Comparison of ENCODE assay signal across 14 cellular contexts in genomic region chr10:50332108-50332846, GRCh38.
DNase-seq lines count a peak whose midpoint lies in the region; ATAC-seq, FAIRE-seq and TF ChIP-seq lines count a peak whose summit lies in the region.
"Had no signal": no experiment of that assay in that cellular context is flagged by ENCODE, and none has a peak within 500 bp of the region (broad histone marks: within the 10 kb centered on the region; RNA-seq: fewer than 3 reads in every experiment).

No MANE protein-coding gene starts in this region.

- ATAC-seq in HepG2 (peak; percentile 74), right lobe of liver (no peak), T-helper 17 cell (no peak), left ventricle myocardium superior (peak; percentile 71)
- ATAC-seq: A549, GM12878 had no signal

- H3K4me3 Mint-ChIP-seq in T-helper 17 cell = no peak overlapping the region

- TF ChIP-seq RAD21 in HepG2 (CRISPR knock-in tag; IDR thresholded peaks at IDR 0.05) = no peak

- POLR2A ChIA-PET in HepG2 (lab: Yijun Ruan, JAX) = no interaction called here

- 90% methylated on average over 3 of the region's 3 CpGs for WGBS in HepG2 (ENCODE audit: low lambda C conversion rate)
- WGBS in right lobe of liver (ENCODE audit: insufficient coverage, low coverage, low lambda C conversion rate, missing lambda C conversion rate) = 97% methylated on average over 3 of the region's 3 CpGs

- no peak for FAIRE-seq in HepG2 (lab: Jason Lieb, UNC)
- FAIRE-seq: A549, GM12878, GM18507 had no signal

- TF ChIP-seq CTCF in HepG2 (CRISPR knock-in tag; IDR thresholded peaks at IDR 0.05) = no peak
- TF ChIP-seq CTCF in right lobe of liver (IDR thresholded peaks at IDR 0.05) = no peak

- in situ Hi-C loops in HepG2 (cut with HindIII; ENCODE audit: extremely low pct_ligation_motif_present, low pct_unique_long_range_greater_than_20kb) = no loop called here

- peak overlapping the region; percentile 66 for H3K27ac Mint-ChIP-seq in T-helper 17 cell

- no peak overlapping the region for H3K4me2 ChIP-seq in HepG2 (ENCODE audit: low read depth, low read length)
- H3K4me2 ChIP-seq: A549 had no signal

- H3K9me3 ChIP-seq in HepG2 (ENCODE audit: low read length) (no peaks in the 10 kb centered on the region), right lobe of liver (no peaks in the 10 kb centered on the region), T-helper 17 cell (ENCODE audit: control insufficient read depth, low read length, poor library complexity, severe bottlenecking) (no peaks in the 10 kb centered on the region)
- H3K9me3 ChIP-seq: A549 had no signal

- CTCF ChIA-PET in HepG2 (lab: Yijun Ruan, JAX; ENCODE audit: low intra/inter-chr PET ratio, low total read pairs) = no interaction called here

- intact Hi-C loops in HepG2 (cut with micrococcal nuclease; ENCODE audit: unreplicated experiment) (no loop called here), right lobe of liver (cut with DNase I) (no loop called here), left ventricle myocardium superior (cut with micrococcal nuclease) (no loop called here)

- H3K27me3 ChIP-seq in HepG2 (ENCODE audit: control insufficient read depth in 1 of 2, insufficient read depth in 2 of 2, low read length in 2 of 2) = no peaks in the 10 kb centered on the region
- no peaks in the 10 kb centered on the region for H3K27me3 ChIP-seq in right lobe of liver

- peaks cover 26% of the 10 kb centered on the region for H3K4me1 Mint-ChIP-seq in T-helper 17 cell

- no peaks in the 10 kb centered on the region for H3K27me3 Mint-ChIP-seq in T-helper 17 cell

- peaks cover 4% of the 10 kb centered on the region for H3K36me3 Mint-ChIP-seq in T-helper 17 cell (ENCODE audit: low read depth)

- TF ChIP-seq EP300 in HepG2 (IDR thresholded peaks at IDR 0.05; ENCODE audit: low read depth in 2 of 2, low read length in 2 of 2) = no peak
- TF ChIP-seq EP300 in HepG2 (CRISPR knock-in tag; IDR thresholded peaks at IDR 0.05; ENCODE audit: borderline replicate concordance) = no peak

- H3K9ac ChIP-seq in HepG2 (ENCODE audit: insufficient read depth, low read depth, low read length) = no peak overlapping the region
- H3K9ac ChIP-seq: GM23248 had no signal

- TF ChIP-seq POLR2A in HepG2 (IDR thresholded peaks at IDR 0.05; ENCODE audit: insufficient read depth in 1 of 2, low read depth in 2 of 2, low read length in 2 of 2) (no peak), right lobe of liver (IDR thresholded peaks at IDR 0.05) (no peak)

- H3K79me2 ChIP-seq in HepG2 (ENCODE audit: insufficient read depth, low read length) = no peaks in the 10 kb centered on the region

- H4K20me1 ChIP-seq in HepG2 (ENCODE audit: insufficient read depth, low read length) = no peaks in the 10 kb centered on the region

- H3K36me3 ChIP-seq in HepG2 (replicated peaks in 1 of 2; ENCODE audit: control insufficient read depth in 1 of 2, insufficient read depth in 2 of 2, low read length in 2 of 2) (no peaks in the 10 kb centered on the region; a peak in 1 of 5 replicates), right lobe of liver (peaks cover 0 to 4% (median 0%) of the 10 kb centered on the region in 4 donors)

- no peaks in the 10 kb centered on the region for H3K4me1 ChIP-seq in HepG2 (ENCODE audit: insufficient read depth, low read length)
- H3K4me1 ChIP-seq in right lobe of liver = no peaks in the 10 kb centered on the region

- H2AFZ ChIP-seq in HepG2 (ENCODE audit: low read length) = no peak overlapping the region
- H2AFZ ChIP-seq: GM23248 had no signal

- H3K4me3 ChIP-seq in HepG2 (replicated peaks in 1 of 3; ENCODE audit: insufficient read depth in 1 of 3, low read depth in 2 of 3, low read length in 3 of 3) (no peak overlapping the region), right lobe of liver (no peak overlapping the region)
- H3K4me3 ChIP-seq: A549, GM12878, GM23248 had no signal

- no peak overlapping the region for H3K27ac ChIP-seq in HepG2 (ENCODE audit: extremely low read length, insufficient read depth, low read length)
- H3K27ac ChIP-seq in right lobe of liver = no peak overlapping the region
- H3K27ac ChIP-seq: A549, GM23248, HL-60 had no signal

- BruUV-seq in HepG2 (replicated peaks; lab: Mats Ljungman, UMichigan) = no TSS peak

- DNase-seq in HepG2 (ENCODE audit: low spot score) (no peak), right lobe of liver (no peak), T-helper 17 cell (no peak), left ventricle myocardium superior (no peak), COLO829 (ENCODE audit: low spot score) (no peak), superior temporal gyrus (ENCODE audit: extremely low spot score) (no peak)
- no peak for DNase-seq in stimulated activated CD4-positive, alpha-beta T cell treated with anti-CD3 and anti-CD28 coated beads, Interleukin-4, amount 100 ng/mL, for 1 hour
- DNase-seq: DMS79, GM23248, H7 had no signal

TF ChIP-seq in HepG2, 621 proteins besides CTCF, POLR2A, EP300 and RAD21 (continues in another document):
- TF ChIP-seq ZBTB26 (CRISPR knock-in tag; IDR thresholded peaks at IDR 0.05; ENCODE audit: borderline replicate concordance) = no peak
- no peak for TF ChIP-seq YY1 (IDR thresholded peaks at IDR 0.05; ENCODE audit: insufficient read depth, insufficient replicate concordance, low read depth, low read length)
- TF ChIP-seq ATM (IDR thresholded peaks at IDR 0.05; ENCODE audit: borderline replicate concordance) = no peak
- no peak for TF ChIP-seq PRMT3 (CRISPR knock-in tag; IDR thresholded peaks at IDR 0.05; ENCODE audit: borderline replicate concordance, low read depth)
- no peak for TF ChIP-seq SCMH1 (CRISPR knock-in tag; IDR thresholded peaks at IDR 0.05; ENCODE audit: borderline replicate concordance)
- TF ChIP-seq ESRRA (CRISPR knock-in tag; IDR thresholded peaks at IDR 0.05; ENCODE audit: low read depth) = no peak
- TF ChIP-seq ZNF609 (CRISPR knock-in tag; IDR thresholded peaks at IDR 0.05; ENCODE audit: borderline replicate concordance) = no peak
- no peak for TF ChIP-seq ZNF879 (CRISPR knock-in tag; IDR thresholded peaks at IDR 0.05)
- no peak for TF ChIP-seq ZBTB1 (CRISPR knock-in tag; IDR thresholded peaks at IDR 0.05; ENCODE audit: borderline replicate concordance)
- TF ChIP-seq ELF4 (CRISPR knock-in tag; IDR thresholded peaks at IDR 0.05; ENCODE audit: borderline replicate concordance) = no peak
- no peak for TF ChIP-seq ZNF557 (CRISPR knock-in tag; IDR thresholded peaks at IDR 0.05)
- no peak for TF ChIP-seq ATF5 (CRISPR knock-in tag; IDR thresholded peaks at IDR 0.05; ENCODE audit: low read depth)
- TF ChIP-seq ZBTB14 (CRISPR knock-in tag; IDR thresholded peaks at IDR 0.05) = no peak

Comparison
In these comparisons a context has a peak if more than half of its experiments do, and no peak if none do; other contexts are left out.
1. ATAC-seq: peak in HepG2 (single experiment) and left ventricle myocardium superior (single experiment); none in right lobe of liver (0 of 4) and T-helper 17 cell (single experiment).